In the genomic region with DNA sequence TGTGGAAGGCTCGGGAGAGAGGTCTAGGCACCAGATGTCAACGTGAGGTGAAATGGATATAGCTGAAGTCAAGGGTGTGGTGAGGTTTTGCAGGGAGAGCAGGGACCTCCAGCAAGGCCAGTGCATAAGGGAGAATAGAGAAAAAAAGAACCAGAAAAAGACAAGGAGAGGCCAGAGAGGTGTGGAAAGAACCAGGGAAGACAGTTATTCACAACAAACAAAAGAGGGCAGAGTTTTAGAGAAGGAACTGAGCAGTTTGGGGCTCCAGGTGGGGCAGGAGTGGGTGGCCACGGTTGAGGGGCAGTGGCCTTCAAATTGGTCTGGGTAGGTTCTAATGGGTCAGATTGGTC, we compare ENCODE assay signal across 8 cellular contexts. TPM values are rescaled to one million over a fixed set of nuclear protein-coding genes. Genes with fewer than 3 reads are reported as not detected.
DNase-seq lines count a peak whose midpoint lies in the region; ATAC-seq and TF ChIP-seq lines count a peak whose summit lies in the region.

No MANE protein-coding gene starts in this region.

- no peaks in the 10 kb centered on the region for H3K27me3 Mint-ChIP-seq in activated naive CD4-positive, alpha-beta T cell treated with anti-CD3 and anti-CD28 coated beads, Interleukin-2, amount 50 U/mL, for 24 hours

- H3K36me3 ChIP-seq in upper lobe of left lung = no peaks in the 10 kb centered on the region

- ATAC-seq in upper lobe of left lung (ENCODE audit: low FRiP score in 2 of 2) = no peak

- no peaks in the 10 kb centered on the region for H3K9me3 Mint-ChIP-seq in activated naive CD4-positive, alpha-beta T cell treated with anti-CD3 and anti-CD28 coated beads, Interleukin-2, amount 50 U/mL, for 24 hours

- no peak for TF ChIP-seq POLR2A in lower leg skin (IDR thresholded peaks at IDR 0.05)
- TF ChIP-seq POLR2A in upper lobe of left lung (IDR thresholded peaks at IDR 0.05) = no peak

- 29 to 38% methylated on average over 3 of the region's 3 CpGs for WGBS in lower leg skin, 2 donors
- 35 to 38% methylated on average over 3 of the region's 3 CpGs for WGBS in upper lobe of left lung, 2 donors

- no peaks in the 10 kb centered on the region for H3K9me3 ChIP-seq in upper lobe of left lung

- TF ChIP-seq CTCF in lower leg skin (IDR thresholded peaks at IDR 0.05) (no peak), upper lobe of left lung (IDR thresholded peaks at IDR 0.05) (no peak), GM10266 (IDR thresholded peaks at IDR 0.05; ENCODE audit: control insufficient read depth, insufficient read depth, low read depth, missing control alignments) (no peak)

- no peak for TF ChIP-seq EP300 in upper lobe of left lung (IDR thresholded peaks at IDR 0.05)

- H3K4me3 Mint-ChIP-seq in activated naive CD4-positive, alpha-beta T cell treated with anti-CD3 and anti-CD28 coated beads, Interleukin-2, amount 50 U/mL, for 24 hours = peak overlapping the region; percentile 95

- peak overlapping the region; percentile 78 for H3K4me3 ChIP-seq in lower leg skin (ENCODE audit: low read depth, poor library complexity, severe bottlenecking)
- H3K4me3 ChIP-seq in upper lobe of left lung = peak overlapping the region; percentile 67 to 94 (median 78)

- H3K27ac Mint-ChIP-seq in activated naive CD4-positive, alpha-beta T cell treated with anti-CD3 and anti-CD28 coated beads, Interleukin-2, amount 50 U/mL, for 24 hours = peak overlapping the region; percentile 91

- H3K27me3 ChIP-seq in upper lobe of left lung = no peaks in the 10 kb centered on the region

- intact Hi-C loops in lower leg skin (cut with DNase I; ENCODE audit: low total_unique reads) (no loop called here), posterior cingulate gyrus (cut with DNase I) (loop anchor here (1.0 to 2.0 kb wide), 2 partner anchors 17 to 36 kb away; partner anchors contain the start of gene SERPINB6)

- peak overlapping the region; percentile 97 for H3K27ac ChIP-seq in angular gyrus (ENCODE audit: low read depth, low read length)
- H3K27ac ChIP-seq in upper lobe of left lung = peak overlapping the region; percentile 90 to 93 (median 92)

- DNase-seq in activated naive CD4-positive, alpha-beta T cell treated with Interleukin-2 at 50 U/mL for 16 hours = no peak
- DNase-seq in lower leg skin (ENCODE audit: low spot score in 2 of 2) (no peak), upper lobe of left lung (no peak), posterior cingulate gyrus (no peak), GM10266 (ENCODE audit: extremely low spot score) (no peak)
- DNase-seq in activated CD8-positive, alpha-beta memory T cell treated with anti-CD3 and anti-CD28 coated beads, Interleukin-2, amount 50 U/mL, for 48 hours = no peak

- peaks cover 12 to 16% (median 13%) of the 10 kb centered on the region in 4 donors for H3K4me1 ChIP-seq in upper lobe of left lung

- H3K36me3 Mint-ChIP-seq in activated naive CD4-positive, alpha-beta T cell treated with anti-CD3 and anti-CD28 coated beads, Interleukin-2, amount 50 U/mL, for 24 hours = no peaks in the 10 kb centered on the region

- H3K4me1 Mint-ChIP-seq in activated naive CD4-positive, alpha-beta T cell treated with anti-CD3 and anti-CD28 coated beads, Interleukin-2, amount 50 U/mL, for 24 hours = peaks cover 23% of the 10 kb centered on the region

RNA-seq across cellular contexts. Expression of gene NQO2, which starts 11.6 kb away (rescaled TPM):
- 10 to 100 TPM; 24.4 to 40.5 (median 36.7) TPM for total RNA-seq in lower leg skin
- 10 to 100 TPM; 10.6 to 34.3 (median 18.6) TPM for total RNA-seq in upper lobe of left lung

RNA-seq across cellular contexts. Expression of gene SERPINB6, which starts 16.7 kb away (rescaled TPM):
- total RNA-seq in lower leg skin = 10 to 100 TPM; 21.2 to 37.0 (median 35.6) TPM
- 100 to 1,000 TPM; 133 to 181 (median 150) TPM for total RNA-seq in upper lobe of left lung
